1 cellular context compared by ENCODE assay signal in the genomic region with DNA sequence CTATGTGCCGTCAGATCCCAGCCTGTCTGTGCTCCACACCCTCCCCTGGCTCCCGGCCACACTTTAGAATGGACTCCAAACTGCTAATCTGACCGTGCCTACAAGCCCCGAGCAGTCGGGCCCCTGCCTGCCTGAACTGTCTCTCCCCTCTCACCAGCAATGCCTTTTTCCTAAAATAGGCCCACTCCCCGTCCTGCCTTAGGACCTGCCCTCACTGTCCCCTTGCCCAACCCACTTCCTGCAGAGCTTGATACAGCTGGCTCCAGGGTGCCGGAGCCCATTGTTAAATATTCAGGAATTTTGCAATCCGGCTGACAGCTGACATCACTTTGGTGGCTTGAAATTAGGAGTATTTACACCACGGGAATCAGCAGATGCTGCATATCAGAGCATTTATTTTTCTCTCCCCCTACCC.
A peak's percentile ranks its signal among the peaks of the same experiment; 100 is the strongest.
TF ChIP-seq lines count a peak whose summit lies in the region.

No MANE protein-coding gene starts in this region.

TF ChIP-seq in HEK293, 187 proteins besides CTCF, POLR2A, EP300 and RAD21 (continued from another document):
- TF ChIP-seq ZNF664 (tag by site-specific recombination; IDR thresholded peaks at IDR 0.05): 0 out of 2 replicates have a peak, but pooled peaks have one; percentile 13
- no peak for TF ChIP-seq ZSCAN16 (tag by site-specific recombination; IDR thresholded peaks at IDR 0.05)
- no peak for TF ChIP-seq ZBTB26 (tag by site-specific recombination; optimal IDR thresholded peaks at IDR 0.05)
- TF ChIP-seq IKZF3 (tag by site-specific recombination; IDR thresholded peaks at IDR 0.05): no peak
- TF ChIP-seq ZNF112 (tag by site-specific recombination; IDR thresholded peaks at IDR 0.05): peak; percentile 84
- no peak for TF ChIP-seq ZNF701 (tag by site-specific recombination; IDR thresholded peaks at IDR 0.05)
- TF ChIP-seq ZNF629 (tag by site-specific recombination; IDR thresholded peaks at IDR 0.05): no peak
- TF ChIP-seq ZNF169 (tag by site-specific recombination; IDR thresholded peaks at IDR 0.05): no peak
- TF ChIP-seq KLF1 (tag by site-specific recombination; IDR thresholded peaks at IDR 0.05): no peak
